Comparison of ENCODE assay signal across 31 cellular contexts in genomic region chr5:114308508-114308907, GRCh38. TPM values are rescaled to one million over a fixed set of nuclear protein-coding genes. Genes with fewer than 3 reads are reported as not detected.
"Had no signal": no experiment of that assay in that cellular context is flagged by ENCODE, and none has a peak within 500 bp of the region (broad histone marks: within the 10 kb centered on the region; RNA-seq: fewer than 3 reads in every experiment).

No MANE protein-coding gene starts in this region.

- H3K4me1 ChIP-seq: right atrium auricular region, thyroid gland, upper lobe of right lung had no signal

- H3K4me1 Mint-ChIP-seq: activated CD4-positive, alpha-beta T cell treated with anti-CD3 and anti-CD28 coated beads, Interleukin-2, amount 10 ng/mL, durations not matched to agents 24 days and 14 days; activated naive CD4-positive, alpha-beta T cell treated with anti-CD3 and anti-CD28 coated beads, Interleukin-2, amount 10 ng/mL, durations not matched to agents 7 days and 5 days; activated naive CD8-positive, alpha-beta T cell treated with anti-CD3 and anti-CD28 coated beads, Interleukin-2, amount 10 ng/mL, durations not matched to agents 7 days and 5 days; memory B cell; naive thymus-derived CD8-positive, alpha-beta T cell; stimulated activated naive B cell treated with anti-CD40 and anti-IgM and Interleukin-4, amounts not matched to agents 10 μg/mL and 1 μg/mL and 100 μg/mL, for 72 hours had no signal

- H3K36me3 Mint-ChIP-seq: activated CD4-positive, alpha-beta memory T cell treated with anti-CD3 and anti-CD28 coated beads for 36 hours; activated naive CD4-positive, alpha-beta T cell treated with anti-CD3 and anti-CD28 coated beads, Interleukin-2, amount 10 ng/mL, durations not matched to agents 7 days and 5 days; activated naive CD8-positive, alpha-beta T cell treated with anti-CD3 and anti-CD28 coated beads, Interleukin-2, amount 10 ng/mL, durations not matched to agents 7 days and 5 days; memory B cell; naive thymus-derived CD8-positive, alpha-beta T cell; stimulated activated naive B cell treated with anti-CD40 and anti-IgM and Interleukin-4, amounts not matched to agents 10 μg/mL and 1 μg/mL and 100 μg/mL, for 72 hours had no signal

- FAIRE-seq: astrocyte, frontal cortex, keratinocyte had no signal

- H3K4me3 ChIP-seq: coronary artery, dorsolateral prefrontal cortex, right atrium auricular region, stomach, thyroid gland, upper lobe of right lung had no signal

- DNase-seq: activated CD4-positive, alpha-beta memory T cell treated with anti-CD3 and anti-CD28 coated beads for 36 hours; activated CD4-positive, alpha-beta T cell treated with anti-CD3 and anti-CD28 coated beads, Interleukin-2, amount 10 ng/mL, durations not matched to agents 24 days and 14 days; activated CD4-positive, CD25-positive, alpha-beta regulatory T cell treated with anti-CD3 and anti-CD28 coated beads, Interleukin-2, amount 50 U/mL, for 72 hours; activated CD8-positive, alpha-beta memory T cell treated with anti-CD3 and anti-CD28 coated beads, Interleukin-2, amount 50 U/mL, for 4 hours; activated gamma-delta T cell; activated naive CD4-positive, alpha-beta T cell treated with anti-CD3 and anti-CD28 coated beads, Interleukin-2, amount 10 ng/mL, durations not matched to agents 7 days and 5 days; activated naive CD8-positive, alpha-beta T cell treated with anti-CD3 and anti-CD28 coated beads, Interleukin-2, amount 10 ng/mL, durations not matched to agents 7 days and 5 days; activated T-cell treated with anti-CD3 and anti-CD28 coated beads, Interleukin-2, amount 50 U/mL, for 1 hour; amniotic stem cell; brain microvascular endothelial cell; dorsolateral prefrontal cortex; effector memory CD4-positive, alpha-beta T cell; left colon; naive thymus-derived CD8-positive, alpha-beta T cell; occipital lobe; stimulated activated CD4-positive, alpha-beta T cell treated with anti-CD3 and anti-CD28 coated beads, Interleukin-15, amount 100 ng/mL, for 24 hours; stimulated activated CD4-positive, alpha-beta T cell treated with anti-CD3 and anti-CD28 coated beads, Interleukin-2, amount 100 ng/mL, for 24 hours; stimulated activated naive B cell treated with anti-CD40 and anti-IgM and Interleukin-4, amounts not matched to agents 10 μg/mL and 1 μg/mL and 100 μg/mL, for 72 hours; stomach; T1000; thyroid gland; upper lobe of right lung had no signal

- H3K9me3 Mint-ChIP-seq: activated CD4-positive, alpha-beta memory T cell treated with anti-CD3 and anti-CD28 coated beads for 36 hours; activated CD4-positive, alpha-beta T cell treated with anti-CD3 and anti-CD28 coated beads, Interleukin-2, amount 10 ng/mL, durations not matched to agents 24 days and 14 days; activated naive CD4-positive, alpha-beta T cell treated with anti-CD3 and anti-CD28 coated beads, Interleukin-2, amount 10 ng/mL, durations not matched to agents 7 days and 5 days; activated naive CD8-positive, alpha-beta T cell treated with anti-CD3 and anti-CD28 coated beads, Interleukin-2, amount 10 ng/mL, durations not matched to agents 7 days and 5 days; memory B cell; neural crest cell; stimulated activated naive B cell treated with anti-CD40 and anti-IgM and Interleukin-4, amounts not matched to agents 10 μg/mL and 1 μg/mL and 100 μg/mL, for 72 hours had no signal

- H3K27me3 Mint-ChIP-seq: activated CD4-positive, alpha-beta memory T cell treated with anti-CD3 and anti-CD28 coated beads for 36 hours; activated CD4-positive, alpha-beta T cell treated with anti-CD3 and anti-CD28 coated beads, Interleukin-2, amount 10 ng/mL, durations not matched to agents 24 days and 14 days; activated naive CD4-positive, alpha-beta T cell treated with anti-CD3 and anti-CD28 coated beads, Interleukin-2, amount 10 ng/mL, durations not matched to agents 7 days and 5 days; activated naive CD8-positive, alpha-beta T cell treated with anti-CD3 and anti-CD28 coated beads, Interleukin-2, amount 10 ng/mL, durations not matched to agents 7 days and 5 days; stimulated activated naive B cell treated with anti-CD40 and anti-IgM and Interleukin-4, amounts not matched to agents 10 μg/mL and 1 μg/mL and 100 μg/mL, for 72 hours had no signal

- H3K9me3 ChIP-seq: right atrium auricular region, stomach, thyroid gland, upper lobe of right lung had no signal

- H3K27ac ChIP-seq: brain microvascular endothelial cell, coronary artery, dorsolateral prefrontal cortex, right atrium auricular region, stomach, thyroid gland, upper lobe of right lung had no signal

- H3K27me3 ChIP-seq: brain microvascular endothelial cell, dorsolateral prefrontal cortex, right atrium auricular region, stomach, thyroid gland, upper lobe of right lung had no signal

- ATAC-seq: left colon; naive thymus-derived CD8-positive, alpha-beta T cell; stimulated activated naive B cell treated with anti-CD40 and anti-IgM and Interleukin-4, amounts not matched to agents 10 μg/mL and 1 μg/mL and 100 μg/mL, for 72 hours; upper lobe of right lung had no signal

- H3K4me3 Mint-ChIP-seq: activated CD4-positive, alpha-beta memory T cell treated with anti-CD3 and anti-CD28 coated beads for 36 hours; activated CD4-positive, alpha-beta T cell treated with anti-CD3 and anti-CD28 coated beads, Interleukin-2, amount 10 ng/mL, durations not matched to agents 24 days and 14 days; activated naive CD4-positive, alpha-beta T cell treated with anti-CD3 and anti-CD28 coated beads, Interleukin-2, amount 10 ng/mL, durations not matched to agents 7 days and 5 days; activated naive CD8-positive, alpha-beta T cell treated with anti-CD3 and anti-CD28 coated beads, Interleukin-2, amount 10 ng/mL, durations not matched to agents 7 days and 5 days; memory B cell; naive thymus-derived CD8-positive, alpha-beta T cell; neural crest cell; stimulated activated naive B cell treated with anti-CD40 and anti-IgM and Interleukin-4, amounts not matched to agents 10 μg/mL and 1 μg/mL and 100 μg/mL, for 72 hours had no signal

- H3K27ac Mint-ChIP-seq: activated CD4-positive, alpha-beta memory T cell treated with anti-CD3 and anti-CD28 coated beads for 36 hours; activated CD4-positive, alpha-beta T cell treated with anti-CD3 and anti-CD28 coated beads, Interleukin-2, amount 10 ng/mL, durations not matched to agents 24 days and 14 days; activated naive CD4-positive, alpha-beta T cell treated with anti-CD3 and anti-CD28 coated beads, Interleukin-2, amount 10 ng/mL, durations not matched to agents 7 days and 5 days; activated naive CD8-positive, alpha-beta T cell treated with anti-CD3 and anti-CD28 coated beads, Interleukin-2, amount 10 ng/mL, durations not matched to agents 7 days and 5 days; memory B cell; naive thymus-derived CD8-positive, alpha-beta T cell; stimulated activated naive B cell treated with anti-CD40 and anti-IgM and Interleukin-4, amounts not matched to agents 10 μg/mL and 1 μg/mL and 100 μg/mL, for 72 hours had no signal

- H3K36me3 ChIP-seq: brain microvascular endothelial cell, right atrium auricular region, stomach, thyroid gland, upper lobe of right lung had no signal

RNA-seq across cellular contexts. Expression of gene KCNN2, which starts 53.4 kb away (rescaled TPM):
- total RNA-seq: activated CD4-positive, alpha-beta memory T cell treated with anti-CD3 and anti-CD28 coated beads for 36 hours; activated CD4-positive, alpha-beta T cell treated with anti-CD3 and anti-CD28 coated beads, Interleukin-2, amount 10 ng/mL, durations not matched to agents 24 days and 14 days; activated CD8-positive, alpha-beta memory T cell treated with anti-CD3 and anti-CD28 coated beads for 36 hours; activated naive CD8-positive, alpha-beta T cell treated with anti-CD3 and anti-CD28 coated beads, Interleukin-2, amount 10 ng/mL, durations not matched to agents 7 days and 5 days; epithelial cell of proximal tubule; naive thymus-derived CD8-positive, alpha-beta T cell had no signal
- polyA plus RNA-seq: naive thymus-derived CD8-positive, alpha-beta T cell had no signal
